14 cellular contexts compared by ENCODE assay signal in the genomic region with DNA sequence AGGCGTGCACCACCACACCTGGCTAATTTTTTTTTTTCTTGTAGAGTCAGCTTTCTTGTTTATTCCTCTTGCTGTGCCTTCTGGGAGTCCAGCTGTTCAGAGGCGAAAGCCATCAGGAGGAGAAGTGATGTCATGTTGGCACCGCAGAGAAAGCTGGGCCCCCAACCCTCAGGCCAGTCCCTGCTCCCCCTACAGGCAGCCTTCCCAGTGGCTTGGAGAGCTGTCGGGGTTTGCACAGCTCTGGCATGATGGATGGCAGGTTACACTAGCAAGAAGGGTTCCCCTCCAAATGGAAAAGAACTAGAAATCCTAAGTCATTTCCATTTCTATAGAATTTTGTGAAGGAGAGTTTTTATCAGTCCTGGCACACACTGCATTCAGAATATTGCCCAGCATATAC.
DNase-seq lines count a peak whose midpoint lies in the region; ATAC-seq, FAIRE-seq and TF ChIP-seq lines count a peak whose summit lies in the region.
"Had no signal": no experiment of that assay in that cellular context is flagged by ENCODE, and none has a peak within 500 bp of the region (broad histone marks: within the 10 kb centered on the region; RNA-seq: fewer than 3 reads in every experiment).

No MANE protein-coding gene starts in this region.

- no peaks in the 10 kb centered on the region for H3K9me3 ChIP-seq in CD4-positive, alpha-beta memory T cell (ENCODE audit: control insufficient read depth in 1 of 2, low read length in 2 of 2)
- H3K9me3 ChIP-seq: BE2C had no signal

- no peaks in the 10 kb centered on the region for H3K4me1 ChIP-seq in CD4-positive, alpha-beta memory T cell (ENCODE audit: insufficient read depth, low read length)
- H3K4me1 ChIP-seq: BE2C had no signal

- POLR2A ChIA-PET in WTC11 (lab: Charles Lee): interaction anchor here (0.7 to 1.5 kb wide), 2 partner anchors 23 to 117 kb away, joined by 3 to 5 read pairs; no protein-coding TSS in a partner anchor
- POLR2A ChIA-PET in CD4-positive, alpha-beta memory T cell (lab: Charles Lee; ENCODE audit: partially characterized antibody): no interaction called here

- peaks cover 24% of the 10 kb centered on the region for H3K36me3 ChIP-seq in H7 (replicated peaks; ENCODE audit: control insufficient read depth, insufficient read depth, low read length)
- no peaks in the 10 kb centered on the region for H3K36me3 ChIP-seq in CD4-positive, alpha-beta memory T cell (ENCODE audit: insufficient read depth, low read length)
- H3K36me3 ChIP-seq: BE2C had no signal

- ATAC-seq in WTC11 (peak; percentile 83), memory B cell (ENCODE audit: low read depth) (no peak), HG03097 (IDR thresholded peaks at IDR 0.05; ENCODE audit: low FRiP score, unreplicated experiment) (no peak)
- ATAC-seq: CD8-positive, alpha-beta T cell; T-cell had no signal

- no peak for FAIRE-seq in urothelium cell line (lab: Jason Lieb, UNC)
- FAIRE-seq: D721Med had no signal

- TF ChIP-seq CTCF in GM12873 (IDR thresholded peaks at IDR 0.05; ENCODE audit: insufficient read depth, low read depth, low read length, missing control alignments): peak; percentile 17
- no peak for TF ChIP-seq CTCF in WTC11 (IDR thresholded peaks at IDR 0.05)

- H3K27ac ChIP-seq in CD4-positive, alpha-beta memory T cell (ENCODE audit: low read depth, low read length): no peak overlapping the region
- H3K27ac ChIP-seq: PC-9 had no signal

- H3K9me3 Mint-ChIP-seq in WTC11 (peaks cover 3% of the 10 kb centered on the region; the same call in 1 of the 2 replicates), memory B cell (no peaks in the 10 kb centered on the region)
- peaks cover 0 to 2% (median 0%) of the 10 kb centered on the region in 8 donors for H3K9me3 Mint-ChIP-seq in CD4-positive, alpha-beta memory T cell
- H3K9me3 Mint-ChIP-seq: CD8-positive, alpha-beta T cell; T-cell had no signal

- H3K27ac Mint-ChIP-seq in WTC11: no peak overlapping the region
- peak overlapping the region; percentile 17 for H3K27ac Mint-ChIP-seq in memory B cell
- H3K27ac Mint-ChIP-seq in CD4-positive, alpha-beta memory T cell: no peak overlapping the region
- H3K27ac Mint-ChIP-seq: CD8-positive, alpha-beta T cell; T-cell had no signal

- DNase-seq in H7 (peak; percentile 34), WTC11 (ENCODE audit: low spot score) (peak; percentile 28), memory B cell (ENCODE audit: low spot score in 2 of 2) (no peak), urothelium cell line (ENCODE audit: low spot score) (no peak)
- no peak for DNase-seq in CD4-positive, alpha-beta memory T cell
- DNase-seq: CD8-positive, alpha-beta T cell; Kasumi-1; NCI-H526 treated with DMSO at 0.1 percent for 48 hours; PC-9; T-cell had no signal

- intact Hi-C loops in CD4-positive, alpha-beta memory T cell (cut with micrococcal nuclease): no loop called here

- H3K4me1 Mint-ChIP-seq in WTC11 (no peaks in the 10 kb centered on the region), memory B cell (peaks cover 6% of the 10 kb centered on the region)
- H3K4me1 Mint-ChIP-seq in CD4-positive, alpha-beta memory T cell: no peaks in the 10 kb centered on the region
- H3K4me1 Mint-ChIP-seq: T-cell had no signal

- no peaks in the 10 kb centered on the region for H3K27me3 ChIP-seq in H7 (ENCODE audit: control insufficient read depth, insufficient read depth, low read length)
- H3K27me3 ChIP-seq in CD4-positive, alpha-beta memory T cell (ENCODE audit: insufficient read depth, low read length): no peaks in the 10 kb centered on the region
- H3K27me3 ChIP-seq: BE2C had no signal

- H3K4me3 Mint-ChIP-seq in WTC11: no peak overlapping the region
- H3K4me3 Mint-ChIP-seq in memory B cell: no peak overlapping the region
- H3K4me3 Mint-ChIP-seq in CD4-positive, alpha-beta memory T cell: no peak overlapping the region
- H3K4me3 Mint-ChIP-seq: CD8-positive, alpha-beta T cell; T-cell had no signal

- no peak overlapping the region for H3K4me3 ChIP-seq in H7 (ENCODE audit: insufficient read depth, low read depth, low read length)
- no peak overlapping the region for H3K4me3 ChIP-seq in CD4-positive, alpha-beta memory T cell (ENCODE audit: low read length in 2 of 2)
- H3K4me3 ChIP-seq: PC-9 had no signal

- peaks cover 65% of the 10 kb centered on the region for H3K36me3 Mint-ChIP-seq in WTC11
- H3K36me3 Mint-ChIP-seq in memory B cell: peaks cover 39% of the 10 kb centered on the region
- H3K36me3 Mint-ChIP-seq in CD4-positive, alpha-beta memory T cell: peaks cover 24 to 42% of the 10 kb centered on the region in 2 donors

- CTCF ChIA-PET in WTC11 (lab: Charles Lee): interaction anchor here (0.5 to 1.7 kb wide), 17 partner anchors 9 to 333 kb away, joined by 3 to 11 read pairs (median 6); a partner anchor contains a TSS
- CTCF ChIA-PET in CD4-positive, alpha-beta memory T cell (lab: Charles Lee; ENCODE audit: partially characterized antibody): no interaction called here

- H3K27me3 Mint-ChIP-seq in WTC11 (ENCODE audit: low read depth) (no peaks in the 10 kb centered on the region), memory B cell (no peaks in the 10 kb centered on the region)
- H3K27me3 Mint-ChIP-seq in CD4-positive, alpha-beta memory T cell: no peaks in the 10 kb centered on the region
- H3K27me3 Mint-ChIP-seq: T-cell had no signal

TF ChIP-seq in WTC11, 78 proteins besides CTCF, POLR2A, EP300 and RAD21 (continues in another document):
- no peak for TF ChIP-seq ZNF263 (CRISPR knock-in tag; IDR thresholded peaks at IDR 0.05; ENCODE audit: low read depth)
- TF ChIP-seq, protein P1, sequence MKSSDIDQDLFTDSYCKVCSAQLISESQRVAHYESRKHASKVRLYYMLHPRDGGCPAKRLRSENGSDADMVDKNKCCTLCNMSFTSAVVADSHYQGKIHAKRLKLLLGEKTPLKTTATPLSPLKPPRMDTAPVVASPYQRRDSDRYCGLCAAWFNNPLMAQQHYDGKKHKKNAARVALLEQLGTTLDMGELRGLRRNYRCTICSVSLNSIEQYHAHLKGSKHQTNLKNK (CRISPR knock-in tag; IDR thresholded peaks at IDR 0.05): no peak
- TF ChIP-seq, protein P2, sequence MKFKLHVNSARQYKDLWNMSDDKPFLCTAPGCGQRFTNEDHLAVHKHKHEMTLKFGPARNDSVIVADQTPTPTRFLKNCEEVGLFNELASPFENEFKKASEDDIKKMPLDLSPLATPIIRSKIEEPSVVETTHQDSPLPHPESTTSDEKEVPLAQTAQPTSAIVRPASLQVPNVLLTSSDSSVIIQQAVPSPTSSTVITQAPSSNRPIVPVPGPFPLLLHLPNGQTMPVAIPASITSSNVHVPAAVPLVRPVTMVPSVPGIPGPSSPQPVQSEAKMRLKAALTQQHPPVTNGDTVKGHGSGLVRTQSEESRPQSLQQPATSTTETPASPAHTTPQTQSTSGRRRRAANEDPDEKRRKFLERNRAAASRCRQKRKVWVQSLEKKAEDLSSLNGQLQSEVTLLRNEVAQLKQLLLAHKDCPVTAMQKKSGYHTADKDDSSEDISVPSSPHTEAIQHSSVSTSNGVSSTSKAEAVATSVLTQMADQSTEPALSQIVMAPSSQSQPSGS (CRISPR knock-in tag; IDR thresholded peaks at IDR 0.05; ENCODE audit: borderline replicate concordance, low read depth): no peak
- TF ChIP-seq, protein P3, sequence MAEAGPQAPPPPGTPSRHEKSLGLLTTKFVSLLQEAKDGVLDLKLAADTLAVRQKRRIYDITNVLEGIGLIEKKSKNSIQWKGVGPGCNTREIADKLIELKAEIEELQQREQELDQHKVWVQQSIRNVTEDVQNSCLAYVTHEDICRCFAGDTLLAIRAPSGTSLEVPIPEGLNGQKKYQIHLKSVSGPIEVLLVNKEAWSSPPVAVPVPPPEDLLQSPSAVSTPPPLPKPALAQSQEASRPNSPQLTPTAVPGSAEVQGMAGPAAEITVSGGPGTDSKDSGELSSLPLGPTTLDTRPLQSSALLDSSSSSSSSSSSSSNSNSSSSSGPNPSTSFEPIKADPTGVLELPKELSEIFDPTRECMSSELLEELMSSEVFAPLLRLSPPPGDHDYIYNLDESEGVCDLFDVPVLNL (CRISPR knock-in tag; IDR thresholded peaks at IDR 0.05; ENCODE audit: borderline replicate concordance, low read depth): no peak
- TF ChIP-seq, protein P4, sequence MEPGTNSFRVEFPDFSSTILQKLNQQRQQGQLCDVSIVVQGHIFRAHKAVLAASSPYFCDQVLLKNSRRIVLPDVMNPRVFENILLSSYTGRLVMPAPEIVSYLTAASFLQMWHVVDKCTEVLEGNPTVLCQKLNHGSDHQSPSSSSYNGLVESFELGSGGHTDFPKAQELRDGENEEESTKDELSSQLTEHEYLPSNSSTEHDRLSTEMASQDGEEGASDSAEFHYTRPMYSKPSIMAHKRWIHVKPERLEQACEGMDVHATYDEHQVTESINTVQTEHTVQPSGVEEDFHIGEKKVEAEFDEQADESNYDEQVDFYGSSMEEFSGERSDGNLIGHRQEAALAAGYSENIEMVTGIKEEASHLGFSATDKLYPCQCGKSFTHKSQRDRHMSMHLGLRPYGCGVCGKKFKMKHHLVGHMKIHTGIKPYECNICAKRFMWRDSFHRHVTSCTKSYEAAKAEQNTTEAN (CRISPR knock-in tag; IDR thresholded peaks at IDR 0.05): no peak
- TF ChIP-seq, protein P5, sequence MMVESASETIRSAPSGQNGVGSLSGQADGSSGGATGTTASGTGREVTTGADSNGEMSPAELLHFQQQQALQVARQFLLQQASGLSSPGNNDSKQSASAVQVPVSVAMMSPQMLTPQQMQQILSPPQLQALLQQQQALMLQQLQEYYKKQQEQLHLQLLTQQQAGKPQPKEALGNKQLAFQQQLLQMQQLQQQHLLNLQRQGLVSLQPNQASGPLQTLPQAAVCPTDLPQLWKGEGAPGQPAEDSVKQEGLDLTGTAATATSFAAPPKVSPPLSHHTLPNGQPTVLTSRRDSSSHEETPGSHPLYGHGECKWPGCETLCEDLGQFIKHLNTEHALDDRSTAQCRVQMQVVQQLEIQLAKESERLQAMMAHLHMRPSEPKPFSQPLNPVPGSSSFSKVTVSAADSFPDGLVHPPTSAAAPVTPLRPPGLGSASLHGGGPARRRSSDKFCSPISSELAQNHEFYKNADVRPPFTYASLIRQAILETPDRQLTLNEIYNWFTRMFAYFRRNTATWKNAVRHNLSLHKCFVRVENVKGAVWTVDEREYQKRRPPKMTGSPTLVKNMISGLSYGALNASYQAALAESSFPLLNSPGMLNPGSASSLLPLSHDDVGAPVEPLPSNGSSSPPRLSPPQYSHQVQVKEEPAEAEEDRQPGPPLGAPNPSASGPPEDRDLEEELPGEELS (CRISPR knock-in tag; IDR thresholded peaks at IDR 0.05): no peak
- TF ChIP-seq, protein P6, sequence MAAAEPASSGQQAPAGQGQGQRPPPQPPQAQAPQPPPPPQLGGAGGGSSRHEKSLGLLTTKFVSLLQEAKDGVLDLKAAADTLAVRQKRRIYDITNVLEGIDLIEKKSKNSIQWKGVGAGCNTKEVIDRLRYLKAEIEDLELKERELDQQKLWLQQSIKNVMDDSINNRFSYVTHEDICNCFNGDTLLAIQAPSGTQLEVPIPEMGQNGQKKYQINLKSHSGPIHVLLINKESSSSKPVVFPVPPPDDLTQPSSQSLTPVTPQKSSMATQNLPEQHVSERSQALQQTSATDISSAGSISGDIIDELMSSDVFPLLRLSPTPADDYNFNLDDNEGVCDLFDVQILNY (CRISPR knock-in tag; IDR thresholded peaks at IDR 0.05): no peak

Comparison
In these comparisons a context has a peak if more than half of its experiments do, and no peak if none do; other contexts are left out.
1. DNase-seq: peak in H7 (single experiment) and WTC11 (single experiment); none in memory B cell (0 of 2), urothelium cell line (single experiment) and CD4-positive, alpha-beta memory T cell (0 of 5).